Comparison of ENCODE assay signal across 12 cellular contexts in genomic region chr1:52239708-52240001, GRCh38.
DNase-seq lines count a peak whose midpoint lies in the region; ATAC-seq and TF ChIP-seq lines count a peak whose summit lies in the region.
"Had no signal": no experiment of that assay in that cellular context is flagged by ENCODE, and none has a peak within 500 bp of the region (broad histone marks: within the 10 kb centered on the region; RNA-seq: fewer than 3 reads in every experiment).

No MANE protein-coding gene starts in this region.

- H3K27ac Mint-ChIP-seq in IgD-negative memory B cell (peak overlapping the region in 2 of 3 donors; percentile 3 to 5), WTC11 (no peak overlapping the region), nephron progenitor cell (no peak overlapping the region)
- H3K27ac Mint-ChIP-seq: natural killer cell treated with Interleukin-12 subunit alpha and Interleukin-12 subunit beta and Interleukin-15 and Interleukin-18, amount 100 ng/mL, for 72 hours had no signal

- no peak overlapping the region for H3K4me3 ChIP-seq in esophagus muscularis mucosa
- H3K4me3 ChIP-seq in mucosa of descending colon, result no peak overlapping the region
- H3K4me3 ChIP-seq: breast epithelium, esophagus squamous epithelium had no signal

- H3K4me1 Mint-ChIP-seq in IgD-negative memory B cell (peaks cover 3 to 8% (median 8%) of the 10 kb centered on the region in 3 donors), WTC11 (no peaks in the 10 kb centered on the region), nephron progenitor cell (peaks cover 12% of the 10 kb centered on the region)

- 82% methylated on average over 1 of the region's 1 CpG for WGBS in esophagus muscularis mucosa

- no peaks in the 10 kb centered on the region for H3K27me3 ChIP-seq in esophagus muscularis mucosa
- H3K27me3 ChIP-seq: breast epithelium, esophagus squamous epithelium had no signal

- no peak for TF ChIP-seq EP300 in esophagus muscularis mucosa (IDR thresholded peaks at IDR 0.05)

- peaks cover 0 to 6% (median 2%) of the 10 kb centered on the region in 4 donors for H3K36me3 ChIP-seq in esophagus muscularis mucosa
- no peaks in the 10 kb centered on the region for H3K36me3 ChIP-seq in mucosa of descending colon (ENCODE audit: low read depth)
- H3K36me3 ChIP-seq: breast epithelium had no signal

- CTCF ChIA-PET in WTC11 (lab: Charles Lee), result interaction anchor here (1.4 kb wide), 1 partner anchor 109 kb away, joined by 3 read pairs; no protein-coding TSS in a partner anchor

- TF ChIP-seq POLR2A in esophagus muscularis mucosa (IDR thresholded peaks at IDR 0.05; ENCODE audit: low read depth), result no peak

- peaks cover 0 to 26% (median 18%) of the 10 kb centered on the region in 4 donors for H3K4me1 ChIP-seq in esophagus muscularis mucosa
- H3K4me1 ChIP-seq in mucosa of descending colon (ENCODE audit: low read depth), result no peaks in the 10 kb centered on the region
- H3K4me1 ChIP-seq: breast epithelium, esophagus squamous epithelium had no signal

- POLR2A ChIA-PET in WTC11 (lab: Charles Lee), result no interaction called here

- H3K4me3 Mint-ChIP-seq in IgD-negative memory B cell (no peak overlapping the region), WTC11 (no peak overlapping the region), nephron progenitor cell (no peak overlapping the region)
- H3K4me3 Mint-ChIP-seq: natural killer cell treated with Interleukin-12 subunit alpha and Interleukin-12 subunit beta and Interleukin-15 and Interleukin-18, amount 100 ng/mL, for 72 hours had no signal

- H3K9me3 Mint-ChIP-seq in IgD-negative memory B cell, result no peaks in the 10 kb centered on the region
- no peaks in the 10 kb centered on the region for H3K9me3 Mint-ChIP-seq in WTC11
- no peaks in the 10 kb centered on the region for H3K9me3 Mint-ChIP-seq in nephron progenitor cell
- H3K9me3 Mint-ChIP-seq: natural killer cell treated with Interleukin-12 subunit alpha and Interleukin-12 subunit beta and Interleukin-15 and Interleukin-18, amount 100 ng/mL, for 72 hours had no signal

- H3K36me3 Mint-ChIP-seq in IgD-negative memory B cell (no peaks in the 10 kb centered on the region), WTC11 (no peaks in the 10 kb centered on the region), nephron progenitor cell (ENCODE audit: low read depth) (peaks cover 11% of the 10 kb centered on the region)
- H3K36me3 Mint-ChIP-seq: natural killer cell treated with Interleukin-12 subunit alpha and Interleukin-12 subunit beta and Interleukin-15 and Interleukin-18, amount 100 ng/mL, for 72 hours had no signal

- intact Hi-C loops in esophagus muscularis mucosa (cut with DNase I) (no loop called here), mucosa of descending colon (cut with DNase I, micrococcal nuclease) (no loop called here)

- peak; percentile 19 for DNase-seq in ELR (ENCODE audit: low read depth)
- DNase-seq in WTC11 (ENCODE audit: low spot score), result no peak
- no peak for DNase-seq in NCI-H774 (lab: John Stamatoyannopoulos, UW)
- no peak for DNase-seq in esophagus muscularis mucosa (ENCODE audit: extremely low spot score)
- DNase-seq in nephron progenitor cell, result no peak
- no peak for DNase-seq in mucosa of descending colon
- DNase-seq: esophagus squamous epithelium, NCI-H1092 had no signal

- TF ChIP-seq CTCF in WTC11 (IDR thresholded peaks at IDR 0.05) (no peak), esophagus muscularis mucosa (IDR thresholded peaks at IDR 0.05) (no peak), nephron progenitor cell (IDR thresholded peaks at IDR 0.05) (no peak), mucosa of descending colon (IDR thresholded peaks at IDR 0.05) (no peak)

- no peak overlapping the region for H3K27ac ChIP-seq in esophagus muscularis mucosa (replicated peaks in 1 of 4)
- H3K27ac ChIP-seq: breast epithelium, esophagus squamous epithelium had no signal

- H3K27me3 Mint-ChIP-seq in IgD-negative memory B cell (peaks cover 45% of the 10 kb centered on the region), WTC11 (ENCODE audit: low read depth) (no peaks in the 10 kb centered on the region), nephron progenitor cell (ENCODE audit: low read depth, poor library complexity) (no peaks in the 10 kb centered on the region)

- ATAC-seq in GM21515 (IDR thresholded peaks at IDR 0.05; ENCODE audit: unreplicated experiment) (peak; percentile 70), WTC11 (no peak), mucosa of descending colon (no peak)
- ATAC-seq: natural killer cell treated with Interleukin-12 subunit alpha and Interleukin-12 subunit beta and Interleukin-15 and Interleukin-18, amount 100 ng/mL, for 72 hours had no signal

- H3K9me3 ChIP-seq in esophagus muscularis mucosa (no peaks in the 10 kb centered on the region), mucosa of descending colon (no peaks in the 10 kb centered on the region)
- H3K9me3 ChIP-seq: breast epithelium, esophagus squamous epithelium had no signal

TF ChIP-seq in WTC11, 78 proteins besides CTCF, POLR2A, EP300 and RAD21:
- TF ChIP-seq, protein P1, sequence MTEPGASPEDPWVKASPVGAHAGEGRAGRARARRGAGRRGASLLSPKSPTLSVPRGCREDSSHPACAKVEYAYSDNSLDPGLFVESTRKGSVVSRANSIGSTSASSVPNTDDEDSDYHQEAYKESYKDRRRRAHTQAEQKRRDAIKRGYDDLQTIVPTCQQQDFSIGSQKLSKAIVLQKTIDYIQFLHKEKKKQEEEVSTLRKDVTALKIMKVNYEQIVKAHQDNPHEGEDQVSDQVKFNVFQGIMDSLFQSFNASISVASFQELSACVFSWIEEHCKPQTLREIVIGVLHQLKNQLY (CRISPR knock-in tag; IDR thresholded peaks at IDR 0.05), result no peak
- TF ChIP-seq NFE2L1 (CRISPR knock-in tag; IDR thresholded peaks at IDR 0.05) (no peak), HMGA2 (CRISPR knock-in tag; IDR thresholded peaks at IDR 0.05) (peak; percentile 50; the same call in 1 of the 2 replicates), SMAD3 (CRISPR knock-in tag; IDR thresholded peaks at IDR 0.05; ENCODE audit: borderline replicate concordance) (no peak), ZNF532 (CRISPR knock-in tag; IDR thresholded peaks at IDR 0.05; ENCODE audit: borderline replicate concordance) (no peak), MAX (CRISPR knock-in tag; IDR thresholded peaks at IDR 0.05) (no peak), KAT7 (CRISPR knock-in tag; IDR thresholded peaks at IDR 0.05; ENCODE audit: borderline replicate concordance) (no peak)

Comparison
In these comparisons a context has a peak if more than half of its experiments do, and no peak if none do; other contexts are left out.
1. H3K27ac Mint-ChIP-seq: peak in IgD-negative memory B cell (2 of 3); none in WTC11 (single experiment) and nephron progenitor cell (single experiment).